17 cellular contexts compared by ENCODE assay signal in genomic region chr10:89236221-89236620, GRCh38. TPM values are rescaled to one million over a fixed set of nuclear protein-coding genes. Genes with fewer than 3 reads are reported as not detected.
DNase-seq lines count a peak whose midpoint lies in the region; ATAC-seq and TF ChIP-seq lines count a peak whose summit lies in the region.
"Had no signal": no experiment of that assay in that cellular context is flagged by ENCODE, and none has a peak within 500 bp of the region (broad histone marks: within the 10 kb centered on the region; RNA-seq: fewer than 3 reads in every experiment).

No MANE protein-coding gene starts in this region.

- DNase-seq in AG09309 (ENCODE audit: low read depth) = peak; percentile 97
- DNase-seq in GM04503 (ENCODE audit: low read depth) = peak; percentile 79
- DNase-seq in dedifferentiated amniotic fluid mesenchymal stem cell (ENCODE audit: extremely low spot score) = peak; percentile 62
- peak; percentile 84 for DNase-seq in fibroblast of villous mesenchyme (ENCODE audit: low read depth)
- DNase-seq in superior temporal gyrus (ENCODE audit: extremely low spot score) = no peak
- no peak for DNase-seq in NCI-H2227 (lab: John Stamatoyannopoulos, UW; ENCODE audit: unreplicated experiment)
- DNase-seq: 8988T; CD4-positive, CD25-positive, alpha-beta regulatory T cell; NCI-H1048; NCI-H1436 treated with DMSO at 0.1 percent for 48 hours; NCI-H2029 treated with DMSO at 0.1 percent for 48 hours; NCI-H510A; NCI-H82; PC-3 had no signal

- TF ChIP-seq CTCF in AG09309 (IDR thresholded peaks at IDR 0.05; ENCODE audit: control insufficient read depth, insufficient read depth, low read depth, low read length, missing control alignments) (no peak), fibroblast of villous mesenchyme (IDR thresholded peaks at IDR 0.05; ENCODE audit: insufficient read depth, low read depth, low read length) (no peak)

- H3K4me3 ChIP-seq in AG09309 (ENCODE audit: control insufficient read depth, low read depth, low read length) (no peak overlapping the region), fibroblast of villous mesenchyme (ENCODE audit: low read depth, low read length) (no peak overlapping the region)

- ATAC-seq in GM18868 (IDR thresholded peaks at IDR 0.05; ENCODE audit: unreplicated experiment) (no peak), HG02610 (IDR thresholded peaks at IDR 0.05; ENCODE audit: unreplicated experiment) (no peak)
- ATAC-seq: PC-3 had no signal

RNA-seq across cellular contexts. Expression of gene LIPA, which starts 15.4 kb away (rescaled TPM):
- total RNA-seq in fibroblast of villous mesenchyme = 105 and 232 TPM in 2 replicates

RNA-seq across cellular contexts. Expression of gene CH25H, which starts 29.1 kb away (rescaled TPM):
- under 0.01 and 0.64 TPM in 2 replicates for total RNA-seq in fibroblast of villous mesenchyme
- total RNA-seq: MCF 10A, PC-3 had no signal

Comparison
In these comparisons a context has a peak if more than half of its experiments do, and no peak if none do; other contexts are left out.
1. DNase-seq: peak in AG09309 (single experiment), GM04503 (single experiment), dedifferentiated amniotic fluid mesenchymal stem cell (single experiment) and fibroblast of villous mesenchyme (single experiment); none in superior temporal gyrus (single experiment) and NCI-H2227 (single experiment).